10 cellular contexts compared by ENCODE assay signal in the genomic region with DNA sequence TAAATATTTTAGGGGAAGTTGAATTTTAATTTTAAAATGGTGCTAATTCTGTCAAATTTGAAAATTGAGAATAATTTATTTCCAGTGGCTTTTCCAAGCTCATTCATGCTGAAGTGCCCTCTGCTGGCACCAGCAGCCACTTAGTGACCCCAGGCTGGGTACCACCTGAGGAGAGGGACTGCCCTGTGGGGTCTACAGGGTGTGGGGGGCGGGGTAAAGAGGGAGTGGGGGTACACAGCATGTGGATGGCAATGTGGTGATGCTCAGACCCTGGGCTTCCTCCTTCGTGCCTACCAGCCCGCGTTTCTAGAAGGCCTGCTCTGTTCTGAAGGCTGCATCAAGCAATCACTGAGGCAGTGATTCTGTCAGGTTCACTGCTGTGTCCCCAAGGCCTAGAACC. TPM values are rescaled to one million over a fixed set of nuclear protein-coding genes. Genes with fewer than 3 reads are reported as not detected.
DNase-seq lines count a peak whose midpoint lies in the region; ATAC-seq, FAIRE-seq and TF ChIP-seq lines count a peak whose summit lies in the region.
"Had no signal": no experiment of that assay in that cellular context is flagged by ENCODE, and none has a peak within 500 bp of the region (broad histone marks: within the 10 kb centered on the region; RNA-seq: fewer than 3 reads in every experiment).

No MANE protein-coding gene starts in this region.

- H3K9ac ChIP-seq in BLaER1 treated with 17β-estradiol and CSF1 and Interleukin-3, amounts not matched to agents 10 nM and 100 nM: no peak overlapping the region

- no peak for FAIRE-seq in RCC 7860 (lab: Jason Lieb, UNC)
- FAIRE-seq: endometrium had no signal

- H3K27ac ChIP-seq in BLaER1 treated with 17β-estradiol and CSF1 and Interleukin-3, amounts not matched to agents 10 nM and 100 nM: peak overlapping the region in 1 of 11 experiments; percentile 7; a peak in 1 of 22 replicates
- H3K27ac ChIP-seq in right lobe of liver: no peak overlapping the region
- H3K27ac ChIP-seq: ascending aorta had no signal

- no peak for TF ChIP-seq POLR2A in right lobe of liver (IDR thresholded peaks at IDR 0.05)

- peaks cover 38 to 48% (median 43%) of the 10 kb centered on the region in 10 experiments for H3K4me1 ChIP-seq in BLaER1 treated with 17β-estradiol and CSF1 and Interleukin-3, amounts not matched to agents 10 nM and 100 nM
- no peaks in the 10 kb centered on the region for H3K4me1 ChIP-seq in right lobe of liver
- H3K4me1 ChIP-seq: ascending aorta had no signal

- peaks cover 14 to 87% (median 47%) of the 10 kb centered on the region in 11 experiments; a peak in 20 of 22 replicates for H3K36me3 ChIP-seq in BLaER1 treated with 17β-estradiol and CSF1 and Interleukin-3, amounts not matched to agents 10 nM and 100 nM
- H3K36me3 ChIP-seq in right lobe of liver: no peaks in the 10 kb centered on the region

- TF ChIP-seq CTCF in GM13977 (IDR thresholded peaks at IDR 0.05; ENCODE audit: extremely low read depth, insufficient read depth, missing control alignments) (peak; percentile 35), astrocyte of the spinal cord (IDR thresholded peaks at IDR 0.05; ENCODE audit: low read depth, low read length) (peak; percentile 26), right lobe of liver (IDR thresholded peaks at IDR 0.05) (peak in 3 of 4 donors; percentile 10 to 23 (median 12)), GM20000 (IDR thresholded peaks at IDR 0.05; ENCODE audit: extremely low read depth, missing control alignments) (no peak)

- 43% methylated on average over 1 of the region's 4 CpGs for WGBS in right lobe of liver (ENCODE audit: insufficient coverage, low coverage, low lambda C conversion rate, missing lambda C conversion rate)

- DNase-seq in GM13977 (ENCODE audit: low spot score) (no peak), astrocyte of the spinal cord (ENCODE audit: low read depth, low spot score) (no peak), right lobe of liver (no peak), RCC 7860 (ENCODE audit: low spot score) (no peak), GM20000 (ENCODE audit: low spot score) (no peak), HCEC 1CT (no peak)
- DNase-seq: NCI-H446 had no signal

- intact Hi-C loops in right lobe of liver (cut with DNase I): no loop called here

- in situ Hi-C loops in GM13977 (cut with MboI; ENCODE audit: low pct_unique_long_range_greater_than_20kb, low sequenced_read_pairs, unreplicated experiment): no loop called here
- in situ Hi-C loops in astrocyte of the spinal cord (cut with HindIII; ENCODE audit: low sequenced_read_pairs): no loop called here

- peaks cover 0 to 77% (median 10%) of the 10 kb centered on the region in 11 experiments; a peak in 10 of 22 replicates for H4K20me1 ChIP-seq in BLaER1 treated with 17β-estradiol and CSF1 and Interleukin-3, amounts not matched to agents 10 nM and 100 nM

- no peaks in the 10 kb centered on the region for H3K9me3 ChIP-seq in BLaER1 treated with 17β-estradiol and CSF1 and Interleukin-3, amounts not matched to agents 10 nM and 100 nM (replicated peaks in 1 of 11)
- H3K9me3 ChIP-seq in right lobe of liver: no peaks in the 10 kb centered on the region
- H3K9me3 ChIP-seq: ascending aorta had no signal

- no peak for ATAC-seq in right lobe of liver

- peak overlapping the region in 6 of 11 experiments; percentile 13 to 46 (median 35); a peak in 12 of 22 replicates for H3K4me2 ChIP-seq in BLaER1 treated with 17β-estradiol and CSF1 and Interleukin-3, amounts not matched to agents 10 nM and 100 nM

- H3K4me3 ChIP-seq in BLaER1 treated with 17β-estradiol and CSF1 and Interleukin-3, amounts not matched to agents 10 nM and 100 nM: no peak overlapping the region
- H3K4me3 ChIP-seq in astrocyte of the spinal cord (ENCODE audit: low read depth, low read length) (no peak overlapping the region), right lobe of liver (no peak overlapping the region)
- H3K4me3 ChIP-seq: ascending aorta had no signal

- H3K27me3 ChIP-seq in BLaER1 treated with 17β-estradiol and CSF1 and Interleukin-3, amounts not matched to agents 10 nM and 100 nM: no peaks in the 10 kb centered on the region
- no peaks in the 10 kb centered on the region for H3K27me3 ChIP-seq in right lobe of liver
- H3K27me3 ChIP-seq: ascending aorta had no signal

RNA-seq across cellular contexts. Expression of a gene that starts 45.1 kb away (rescaled TPM):
- 10 to 100 TPM; 24.4 to 54.2 (median 35.9) TPM for total RNA-seq in right lobe of liver

RNA-seq across cellular contexts. Expression of a gene that starts 48.9 kb away (rescaled TPM):
- total RNA-seq in right lobe of liver: 10 to 100 TPM; 23.3 to 44.9 (median 28.3) TPM
